1 cellular context compared by ENCODE assay signal in genomic region chr17:43943769-43944418, GRCh38.
TF ChIP-seq lines count a peak whose summit lies in the region.

No MANE protein-coding gene starts in this region.

TF ChIP-seq in HepG2, 621 proteins besides CTCF, POLR2A, EP300 and RAD21 (continued from another document and continues in another):
- TF ChIP-seq ZNF609 (CRISPR knock-in tag; IDR thresholded peaks at IDR 0.05; ENCODE audit: borderline replicate concordance), result no peak; the same call in 1 of the 2 replicates
- no peak for TF ChIP-seq PRDM15 (CRISPR knock-in tag; IDR thresholded peaks at IDR 0.05)
- peak; percentile 45; the same call in 1 of the 2 replicates for TF ChIP-seq ZNF556 (CRISPR knock-in tag; IDR thresholded peaks at IDR 0.05; ENCODE audit: borderline replicate concordance)
- peak; percentile 53; the same call in 1 of the 2 replicates for TF ChIP-seq ZNF691 (CRISPR knock-in tag; IDR thresholded peaks at IDR 0.05; ENCODE audit: borderline replicate concordance, low read depth)
- 0 out of 2 replicates have a peak, but pooled peaks have one; percentile 16 for TF ChIP-seq CBFB (CRISPR knock-in tag; IDR thresholded peaks at IDR 0.05)
- TF ChIP-seq ZFP1 (CRISPR knock-in tag; IDR thresholded peaks at IDR 0.05), result 0 out of 2 replicates have a peak, but pooled peaks have one; percentile 27
- peak; percentile 40; the same call in 1 of the 2 replicates for TF ChIP-seq MED1 (CRISPR knock-in tag; IDR thresholded peaks at IDR 0.05)
- no peak for TF ChIP-seq LCORL (IDR thresholded peaks at IDR 0.05)
- TF ChIP-seq LCORL (CRISPR knock-in tag; IDR thresholded peaks at IDR 0.05), result peak; percentile 63; the same call in 1 of the 2 replicates
- TF ChIP-seq ZNF180 (CRISPR knock-in tag; IDR thresholded peaks at IDR 0.05; ENCODE audit: borderline replicate concordance, low read depth), result no peak
- TF ChIP-seq ZNF232 (CRISPR knock-in tag; IDR thresholded peaks at IDR 0.05; ENCODE audit: borderline replicate concordance), result 0 out of 2 replicates have a peak, but pooled peaks have one; percentile 29
- TF ChIP-seq SOX5 (CRISPR knock-in tag; IDR thresholded peaks at IDR 0.05; ENCODE audit: borderline replicate concordance), result peak; percentile 57; the same call in 1 of the 2 replicates
- no peak for TF ChIP-seq ZNF275 (CRISPR knock-in tag; IDR thresholded peaks at IDR 0.05; ENCODE audit: borderline replicate concordance)
- TF ChIP-seq SPEN (CRISPR knock-in tag; IDR thresholded peaks at IDR 0.05; ENCODE audit: low read depth), result peak; percentile 38; the same call in 1 of the 2 replicates
- TF ChIP-seq ZKSCAN8 (CRISPR knock-in tag; IDR thresholded peaks at IDR 0.05; ENCODE audit: borderline replicate concordance), result no peak
- TF ChIP-seq BHLHE40 (IDR thresholded peaks at IDR 0.05; ENCODE audit: low read length), result peak; percentile 21; the same call in 1 of the 2 replicates
- TF ChIP-seq MAZ (IDR thresholded peaks at IDR 0.05; ENCODE audit: borderline replicate concordance, low read depth, low read length), result no peak
- TF ChIP-seq MAZ (CRISPR knock-in tag; IDR thresholded peaks at IDR 0.05; ENCODE audit: low read depth), result peak; percentile 76; the same call in 1 of the 2 replicates
- TF ChIP-seq ZNF737 (CRISPR knock-in tag; IDR thresholded peaks at IDR 0.05; ENCODE audit: borderline replicate concordance), result no peak
- peak; percentile 45; the same call in 1 of the 2 replicates for TF ChIP-seq KLF12 (CRISPR knock-in tag; IDR thresholded peaks at IDR 0.05; ENCODE audit: borderline replicate concordance)
- TF ChIP-seq ZNF18 (CRISPR knock-in tag; IDR thresholded peaks at IDR 0.05; ENCODE audit: insufficient replicate concordance), result peak; percentile 98
- TF ChIP-seq TFAP4 (IDR thresholded peaks at IDR 0.05; ENCODE audit: borderline replicate concordance, low read depth), result no peak
- TF ChIP-seq ZNF501 (CRISPR knock-in tag; IDR thresholded peaks at IDR 0.05), result peak; percentile 73
- 0 out of 2 replicates have a peak, but pooled peaks have one; percentile 20 for TF ChIP-seq ZBED4 (CRISPR knock-in tag; IDR thresholded peaks at IDR 0.05; ENCODE audit: borderline replicate concordance)
- TF ChIP-seq XBP1 (CRISPR knock-in tag; IDR thresholded peaks at IDR 0.05), result no peak
- TF ChIP-seq ZNF354B (CRISPR knock-in tag; IDR thresholded peaks at IDR 0.05), result no peak
- no peak for TF ChIP-seq RFX1 (IDR thresholded peaks at IDR 0.05)
- TF ChIP-seq GABPA (IDR thresholded peaks at IDR 0.05; ENCODE audit: low read depth, low read length), result no peak
- TF ChIP-seq GABPA (CRISPR knock-in tag; IDR thresholded peaks at IDR 0.05; ENCODE audit: low read depth), result 0 out of 2 replicates have a peak, but pooled peaks have one; percentile 10
- TF ChIP-seq ZNF451 (CRISPR knock-in tag; IDR thresholded peaks at IDR 0.05), result 0 out of 2 replicates have a peak, but pooled peaks have one; percentile 2
- TF ChIP-seq ZNF780A (CRISPR knock-in tag; IDR thresholded peaks at IDR 0.05), result no peak
- no peak for TF ChIP-seq ZNF274 (CRISPR knock-in tag; IDR thresholded peaks at IDR 0.05)
- no peak for TF ChIP-seq ZBTB42 (CRISPR knock-in tag; IDR thresholded peaks at IDR 0.05)
- TF ChIP-seq ZNF484 (CRISPR knock-in tag; IDR thresholded peaks at IDR 0.05; ENCODE audit: borderline replicate concordance, low read depth), result no peak
- no peak for TF ChIP-seq NR2C2 (CRISPR knock-in tag; IDR thresholded peaks at IDR 0.05; ENCODE audit: borderline replicate concordance)
- TF ChIP-seq ATF2 (CRISPR knock-in tag; IDR thresholded peaks at IDR 0.05), result peak; percentile 59; the same call in 1 of the 2 replicates
- peak; percentile 67; the same call in 1 of the 2 replicates for TF ChIP-seq MIXL1 (CRISPR knock-in tag; IDR thresholded peaks at IDR 0.05)
- 0 out of 2 replicates have a peak, but pooled peaks have one; percentile 44 for TF ChIP-seq ZBTB26 (CRISPR knock-in tag; IDR thresholded peaks at IDR 0.05; ENCODE audit: borderline replicate concordance)
- peak; percentile 37; the same call in 1 of the 2 replicates for TF ChIP-seq ZFX (CRISPR knock-in tag; IDR thresholded peaks at IDR 0.05; ENCODE audit: low read depth)
